15 cellular contexts compared by ENCODE assay signal in the genomic region with DNA sequence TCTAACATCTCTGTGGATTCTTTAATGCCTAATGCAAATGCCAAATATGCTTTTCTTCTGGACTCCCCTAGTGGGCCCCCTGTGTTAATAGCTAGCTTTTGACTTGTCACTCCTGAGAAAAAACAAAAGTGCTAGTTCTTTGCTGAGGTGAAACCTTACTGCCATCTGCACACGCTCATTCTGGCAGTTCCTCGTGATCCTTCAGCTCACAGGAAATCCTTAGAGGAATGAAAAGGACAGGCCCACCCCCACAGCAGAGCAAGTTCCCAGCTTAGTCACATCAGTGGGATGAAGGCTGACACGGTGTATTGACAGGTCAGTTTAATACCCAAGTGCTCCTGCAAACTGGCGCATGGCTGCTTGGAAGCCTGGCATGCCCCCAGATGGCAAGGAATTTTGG.
DNase-seq lines count a peak whose midpoint lies in the region; ATAC-seq and TF ChIP-seq lines count a peak whose summit lies in the region.
"Had no signal": no experiment of that assay in that cellular context is flagged by ENCODE, and none has a peak within 500 bp of the region (broad histone marks: within the 10 kb centered on the region; RNA-seq: fewer than 3 reads in every experiment).

No MANE protein-coding gene starts in this region.

- H3K9me3 Mint-ChIP-seq in memory B cell (peaks cover 18% of the 10 kb centered on the region), mesothelial cell of epicardium (peaks cover 25% of the 10 kb centered on the region)

- H3K4me3 Mint-ChIP-seq in memory B cell (peak overlapping the region; percentile 17), mesothelial cell of epicardium (no peak overlapping the region)
- H3K4me3 Mint-ChIP-seq: CD14-positive monocyte had no signal

- TF ChIP-seq CTCF in GM12872 (IDR thresholded peaks at IDR 0.05; ENCODE audit: insufficient read depth, low read depth, low read length) (0 out of 3 replicates have a peak, but pooled peaks have one; percentile 9), mesothelial cell of epicardium (IDR thresholded peaks at IDR 0.05; ENCODE audit: unreplicated experiment) (no peak), transverse colon (IDR thresholded peaks at IDR 0.05) (no peak)

- H3K4me3 ChIP-seq in transverse colon: no peak overlapping the region
- H3K4me3 ChIP-seq: HAP-1 had no signal

- H3K36me3 Mint-ChIP-seq in memory B cell (peaks cover 11% of the 10 kb centered on the region), mesothelial cell of epicardium (peaks cover 10% of the 10 kb centered on the region)

- WGBS in transverse colon (ENCODE audit: low coverage in 1 of 2), 2 donors: 56% methylated on average over 4 of the region's 4 CpGs; no CpG with 5 or more reads in 1 of the 2 donors

- in situ Hi-C loops in transverse colon (cut with MboI; ENCODE audit: low pct_ligation_motif_present in 1 of 4, low pct_unique_long_range_greater_than_20kb in 1 of 4, low sequenced_read_pairs in 3 of 4): no loop called here

- H3K27me3 ChIP-seq in transverse colon: no peaks in the 10 kb centered on the region

- H3K27ac Mint-ChIP-seq in memory B cell: no peak overlapping the region
- no peak overlapping the region for H3K27ac Mint-ChIP-seq in mesothelial cell of epicardium

- H3K36me3 ChIP-seq in transverse colon: no peaks in the 10 kb centered on the region
- H3K36me3 ChIP-seq: HAP-1 had no signal

- H3K27me3 Mint-ChIP-seq in memory B cell (no peaks in the 10 kb centered on the region), mesothelial cell of epicardium (ENCODE audit: low read depth) (no peaks in the 10 kb centered on the region)

- no peak for TF ChIP-seq POLR2A in transverse colon (IDR thresholded peaks at IDR 0.05)

- intact Hi-C loops in transverse colon (cut with DNase I; ENCODE audit: low total_unique reads): no loop called here

- no peak overlapping the region for H3K27ac ChIP-seq in transverse colon
- H3K27ac ChIP-seq: HL-60 had no signal

- peak; percentile 68 for ATAC-seq in memory B cell (ENCODE audit: low read depth)

- H3K9me3 ChIP-seq in transverse colon: peaks cover 7 to 12% of the 10 kb centered on the region in 2 donors
- H3K9me3 ChIP-seq: HAP-1 had no signal

- peaks cover 30% of the 10 kb centered on the region for H3K4me1 Mint-ChIP-seq in memory B cell
- H3K4me1 Mint-ChIP-seq in mesothelial cell of epicardium: peaks cover 37% of the 10 kb centered on the region

- no peak for TF ChIP-seq EP300 in transverse colon (IDR thresholded peaks at IDR 0.05; ENCODE audit: low read depth)

- DNase-seq in H4 (ENCODE audit: low spot score) (peak; percentile 27), UCSD-AML1 (lab: John Stamatoyannopoulos, UW; ENCODE audit: unreplicated experiment) (peak; percentile 30), memory B cell (ENCODE audit: low spot score in 2 of 2) (no peak), NCI-H1417 treated with DMSO at 0.1 percent for 48 hours (lab: John Stamatoyannopoulos, UW) (no peak), NCI-H1105 (lab: John Stamatoyannopoulos, UW) (no peak), mesothelial cell of epicardium (ENCODE audit: low spot score in 2 of 2, unreplicated experiment in 2 of 2) (no peak), transverse colon (no peak)
- DNase-seq: activated CD4-positive, alpha-beta T cell treated with anti-CD3 and anti-CD28 coated beads for 1 hour; activated gamma-delta T cell; NCI-H2029 treated with DMSO at 0.1 percent for 48 hours; stimulated activated CD4-positive, alpha-beta T cell treated with anti-CD3 and anti-CD28 coated beads, Interleukin-4, amount 100 ng/mL, for 1 hour had no signal

- no peaks in the 10 kb centered on the region for H3K4me1 ChIP-seq in transverse colon
- H3K4me1 ChIP-seq: HAP-1 had no signal

Comparison
In these comparisons a context has a peak if more than half of its experiments do, and no peak if none do; other contexts are left out.
1. DNase-seq: peak in H4 (single experiment) and UCSD-AML1 (single experiment); none in memory B cell (0 of 2), NCI-H1417 treated with DMSO at 0.1 percent for 48 hours (single experiment), NCI-H1105 (single experiment), mesothelial cell of epicardium (0 of 2) and transverse colon (single experiment).